In the genomic region with DNA sequence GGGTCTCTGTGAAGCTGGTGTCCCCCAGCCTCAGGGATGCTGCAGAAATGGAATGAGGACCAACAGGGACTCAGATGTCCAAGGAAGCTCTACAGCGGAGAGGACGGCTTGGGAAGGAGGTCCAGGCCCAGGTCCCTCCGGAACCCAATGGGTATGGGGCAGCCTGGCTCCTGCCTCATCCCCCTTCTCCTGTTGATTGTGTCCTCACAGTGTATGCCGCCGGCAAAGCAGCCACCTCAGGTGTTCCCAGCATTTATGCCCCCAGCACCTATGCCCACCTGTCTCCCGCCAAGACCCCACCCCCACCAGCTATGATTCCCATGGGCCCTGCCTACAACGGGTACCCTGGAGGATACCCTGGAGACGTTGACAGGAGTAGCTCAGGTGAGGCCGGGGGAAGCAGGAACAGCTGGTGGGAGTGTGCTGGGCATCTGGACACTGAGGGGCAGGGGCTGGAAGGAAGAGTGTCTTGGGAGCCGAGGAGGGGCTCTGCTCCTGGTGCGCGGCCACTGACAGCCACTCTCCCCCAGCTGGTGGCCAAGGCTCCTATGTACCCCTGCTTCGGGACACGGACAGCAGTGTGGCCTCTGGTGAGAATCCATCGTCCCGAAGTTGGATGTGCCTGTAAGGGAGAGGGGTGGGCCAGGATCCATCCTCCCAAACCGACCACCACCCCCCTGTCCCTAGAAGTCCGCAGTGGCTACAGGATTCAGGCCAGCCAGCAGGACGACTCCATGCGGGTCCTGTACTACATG, we compare ENCODE assay signal across 9 cellular contexts. TPM values are rescaled to one million over a fixed set of nuclear protein-coding genes. Genes with fewer than 3 reads are reported as not detected.
DNase-seq lines count a peak whose midpoint lies in the region; ATAC-seq, FAIRE-seq and TF ChIP-seq lines count a peak whose summit lies in the region.
"Had no signal": no experiment of that assay in that cellular context is flagged by ENCODE, and none has a peak within 500 bp of the region (broad histone marks: within the 10 kb centered on the region; RNA-seq: fewer than 3 reads in every experiment).

No MANE protein-coding gene starts in this region.

- H3K4me3 ChIP-seq in astrocyte (ENCODE audit: insufficient read depth, low read depth, low read length) (peak overlapping the region; percentile 95), HepG2 (replicated peaks in 1 of 3; ENCODE audit: insufficient read depth in 1 of 3, low read depth in 2 of 3, low read length in 3 of 3) (peak overlapping the region in 1 of 3 experiments; percentile 76; a peak in 3 of 6 replicates), tibial nerve (peak overlapping the region; percentile 73 to 97 (median 80))

- CTCF ChIA-PET in HepG2 (lab: Yijun Ruan, JAX; ENCODE audit: low intra/inter-chr PET ratio, low total read pairs) = no interaction called here

- H3K9me3 Mint-ChIP-seq in astrocyte (ENCODE audit: unreplicated experiment) = no peaks in the 10 kb centered on the region

- H3K36me3 ChIP-seq in astrocyte (ENCODE audit: insufficient read depth, low read length) (peaks cover 8% of the 10 kb centered on the region), HepG2 (replicated peaks in 1 of 2; ENCODE audit: control insufficient read depth in 1 of 2, insufficient read depth in 2 of 2, low read length in 2 of 2) (peaks cover 18 to 47% of the 10 kb centered on the region in 2 experiments), tibial nerve (peaks cover 0 to 15% (median 1%) of the 10 kb centered on the region in 3 donors)

- H3K9me3 ChIP-seq in astrocyte (ENCODE audit: insufficient read depth, low read depth, low read length) (no peaks in the 10 kb centered on the region), HepG2 (ENCODE audit: low read length) (no peaks in the 10 kb centered on the region), tibial nerve (no peaks in the 10 kb centered on the region)

- no peak overlapping the region for H3K27ac ChIP-seq in astrocyte (ENCODE audit: low read depth, low read length)
- no peak overlapping the region for H3K27ac ChIP-seq in HepG2 (ENCODE audit: extremely low read length, insufficient read depth, low read length)
- peak overlapping the region in 3 of 4 donors; percentile 95 to 99 (median 96) for H3K27ac ChIP-seq in tibial nerve

- H3K27me3 ChIP-seq in astrocyte (ENCODE audit: insufficient read depth, low read length) (no peaks in the 10 kb centered on the region), HepG2 (ENCODE audit: control insufficient read depth in 1 of 2, insufficient read depth in 2 of 2, low read length in 2 of 2) (no peaks in the 10 kb centered on the region), tibial nerve (no peaks in the 10 kb centered on the region)

- H4K20me1 ChIP-seq in astrocyte (ENCODE audit: insufficient read depth, low read length) = peaks cover 9% of the 10 kb centered on the region
- no peaks in the 10 kb centered on the region for H4K20me1 ChIP-seq in HepG2 (ENCODE audit: insufficient read depth, low read length)

- 96% methylated on average over 5 of the region's 20 CpGs for WGBS in HepG2 (ENCODE audit: low lambda C conversion rate)
- 72 to 81% methylated on average over 10 to 17 of the region's 20 CpGs for WGBS in tibial nerve, 2 donors

- peaks cover 5% of the 10 kb centered on the region for H3K4me1 ChIP-seq in astrocyte (ENCODE audit: insufficient read depth, low read length)
- H3K4me1 ChIP-seq in HepG2 (ENCODE audit: insufficient read depth, low read length) = peaks cover 20% of the 10 kb centered on the region
- H3K4me1 ChIP-seq in tibial nerve = peaks cover 0 to 62% (median 14%) of the 10 kb centered on the region in 4 donors

- TF ChIP-seq POLR2A in HepG2 (IDR thresholded peaks at IDR 0.05; ENCODE audit: insufficient read depth in 1 of 2, low read depth in 2 of 2, low read length in 2 of 2) = no peak; a peak in 1 of 4 replicates
- TF ChIP-seq POLR2A in tibial nerve (IDR thresholded peaks at IDR 0.05) = no peak

- TF ChIP-seq CTCF in astrocyte (IDR thresholded peaks at IDR 0.05; ENCODE audit: insufficient read depth, low read depth, low read length) (no peak), HepG2 (CRISPR knock-in tag; IDR thresholded peaks at IDR 0.05) (no peak), tibial nerve (IDR thresholded peaks at IDR 0.05) (no peak)

- ATAC-seq in HepG2 (peak; percentile 2; the same call in 1 of the 3 replicates), HG03108 (IDR thresholded peaks at IDR 0.05; ENCODE audit: unreplicated experiment) (no peak)

- no peaks in the 10 kb centered on the region for H3K27me3 Mint-ChIP-seq in astrocyte (ENCODE audit: low read depth, unreplicated experiment)

- no TSS peak for BruUV-seq in HepG2 (replicated peaks; lab: Mats Ljungman, UMichigan)

- no peak for FAIRE-seq in astrocyte (lab: Jason Lieb, UNC)
- no peak for FAIRE-seq in HepG2 (lab: Jason Lieb, UNC)

- intact Hi-C loops in HepG2 (cut with micrococcal nuclease; ENCODE audit: unreplicated experiment) = loop anchor here (5.0 kb wide), 1 partner anchor 191 kb away; no protein-coding TSS in a partner anchor

- TF ChIP-seq RAD21 in HepG2 (CRISPR knock-in tag; IDR thresholded peaks at IDR 0.05) = no peak

- H3K79me2 ChIP-seq in astrocyte (ENCODE audit: insufficient read depth, low read length) (peaks cover 28% of the 10 kb centered on the region), HepG2 (ENCODE audit: insufficient read depth, low read length) (peaks cover 18% of the 10 kb centered on the region)

- in situ Hi-C loops in HepG2 (cut with HindIII; ENCODE audit: extremely low pct_ligation_motif_present, low pct_unique_long_range_greater_than_20kb) = no loop called here

- H2AFZ ChIP-seq in astrocyte (ENCODE audit: low read depth, low read length) = no peak overlapping the region
- H2AFZ ChIP-seq in HepG2 (ENCODE audit: low read length) = no peak overlapping the region

- H3K36me3 Mint-ChIP-seq in astrocyte (ENCODE audit: low read depth, unreplicated experiment) = peaks cover 2% of the 10 kb centered on the region

- H3K27ac Mint-ChIP-seq in astrocyte (ENCODE audit: unreplicated experiment) = no peak overlapping the region

- H3K4me2 ChIP-seq in astrocyte (ENCODE audit: low read length) = peak overlapping the region; percentile 96
- peak overlapping the region; percentile 68 for H3K4me2 ChIP-seq in HepG2 (ENCODE audit: low read depth, low read length)

- POLR2A ChIA-PET in HepG2 (lab: Yijun Ruan, JAX) = interaction anchor here (0.8 to 3.2 kb wide), 4 partner anchors 8 to 86 kb away, joined by 3 to 19 read pairs (median 4); no protein-coding TSS in a partner anchor

- H3K9ac ChIP-seq in astrocyte (ENCODE audit: low read length) = peak overlapping the region; percentile 96
- peak overlapping the region; percentile 79; the same call in 1 of the 2 replicates for H3K9ac ChIP-seq in HepG2 (ENCODE audit: insufficient read depth, low read depth, low read length)

- H3K4me1 Mint-ChIP-seq in astrocyte (ENCODE audit: low read depth, unreplicated experiment) = peaks cover 5% of the 10 kb centered on the region

- TF ChIP-seq EP300 in HepG2 (IDR thresholded peaks at IDR 0.05; ENCODE audit: low read depth in 2 of 2, low read length in 2 of 2) = no peak
- no peak for TF ChIP-seq EP300 in HepG2 (CRISPR knock-in tag; IDR thresholded peaks at IDR 0.05; ENCODE audit: borderline replicate concordance)
- TF ChIP-seq EP300 in tibial nerve (IDR thresholded peaks at IDR 0.05) = no peak

- DNase-seq in activated CD4-positive, CD25-positive, alpha-beta regulatory T cell treated with anti-CD3 and anti-CD28 coated beads, Interleukin-2, amount 50 U/mL, for 72 hours = peak; percentile 30
- no peak for DNase-seq in activated CD4-positive, CD25-positive, alpha-beta regulatory T cell (lab: John Stamatoyannopoulos, UW)
- no peak for DNase-seq in astrocyte (ENCODE audit: low read depth)
- DNase-seq in HepG2 (ENCODE audit: low spot score) = no peak
- peak in 1 of 2 donors; percentile 13 for DNase-seq in tibial nerve (ENCODE audit: low spot score in 2 of 2)
- no peak for DNase-seq in AG08396 (ENCODE audit: low spot score)
- no peak for DNase-seq in stimulated activated naive CD4-positive, alpha-beta T cell treated with Interleukin-2 at 50 U/mL for 16 hours (lab: John Stamatoyannopoulos, UW)

- H3K4me3 Mint-ChIP-seq in astrocyte (ENCODE audit: unreplicated experiment) = peak overlapping the region; percentile 78

RNA-seq across cellular contexts. Expression of a gene that starts 2.4 kb away (rescaled TPM):
- total RNA-seq in astrocyte (68.9 and 70.0 TPM in 2 replicates), HepG2 (2016; rRNA removed; fragmentation: Illumina TruSeq; extraction: Trizol) (44.8 and 54.9 TPM in 2 replicates), tibial nerve (100 to 1,000 TPM in 3 of 4 donors, 10 to 100 TPM in 1; 98.5 to 172 (median 128) TPM)
- 85.6 and 90.7 TPM in 2 replicates for total RNA-seq in HepG2 (2016; cell fraction: cytosol; rRNA removed; fragmentation: Illumina TruSeq; extraction: Trizol; ENCODE audit: low read depth)
- 38.6 and 58.5 TPM in 2 replicates for total RNA-seq in HepG2 (2016; cell fraction: insoluble cytoplasmic fraction; rRNA removed; fragmentation: Illumina TruSeq; extraction: Trizol)
- total RNA-seq in HepG2 (2016; cell fraction: membrane; rRNA removed; fragmentation: Illumina TruSeq; extraction: Trizol) = 116 and 121 TPM in 2 replicates
- 31.0 and 31.5 TPM in 2 replicates for total RNA-seq in HepG2 (2016; cell fraction: nucleus; rRNA removed; fragmentation: Illumina TruSeq; extraction: Trizol)
- 94.9 and 106 TPM in 2 replicates for polyA plus RNA-seq in HepG2 (2011; rRNA removed)
- 72.5 and 101 TPM in 2 replicates for polyA plus RNA-seq in HepG2 (2011; cell fraction: cytosol; rRNA removed)
- polyA plus RNA-seq in HepG2 (2011; cell fraction: nucleus; rRNA removed) = 179 and 216 TPM in 2 replicates
- polyA plus RNA-seq in HepG2 (2012) = 59.3 and 80.8 TPM in 2 replicates
- polyA plus RNA-seq in HepG2 (2016; cell fraction: cytosol; fragmentation: Illumina TruSeq; extraction: Trizol; ENCODE audit: low read depth) = 180 and 204 TPM in 2 replicates
- polyA plus RNA-seq in HepG2 (2016; cell fraction: insoluble cytoplasmic fraction; fragmentation: Illumina TruSeq; extraction: Trizol; ENCODE audit: low read depth) = 76.3 and 81.0 TPM in 2 replicates
- polyA plus RNA-seq in HepG2 (2016; cell fraction: membrane; fragmentation: Illumina TruSeq; extraction: Trizol; ENCODE audit: low read depth) = 201 and 210 TPM in 2 replicates
- polyA plus RNA-seq in HepG2 (2016; cell fraction: nucleus; fragmentation: Illumina TruSeq; extraction: Trizol; ENCODE audit: insufficient read depth, low read depth) = 122 and 131 TPM in 2 replicates
- 64.5 and 74.9 TPM in 2 replicates for polyA minus RNA-seq in HepG2 (2011; rRNA and poly(A)+ RNA removed; ENCODE audit: low replicate concordance)
- 28.8 and 32.4 TPM in 2 replicates for polyA minus RNA-seq in HepG2 (2011; cell fraction: cytosol; rRNA and poly(A)+ RNA removed)
- polyA minus RNA-seq in HepG2 (2011; cell fraction: nucleus; rRNA and poly(A)+ RNA removed) = 29.3 and 33.5 TPM in 2 replicates

RNA-seq across cellular contexts. Expression of a gene that starts 16.0 kb away (rescaled TPM):
- total RNA-seq in astrocyte (0.36 and 0.38 TPM in 2 replicates), HepG2 (2016; rRNA removed; fragmentation: Illumina TruSeq; extraction: Trizol) (25.7 and 47.6 TPM in 2 replicates), tibial nerve (1 to 10 TPM in 1 of 4 donors, not detected in 3; 2.9 TPM)
- total RNA-seq in HepG2 (2016; cell fraction: cytosol; rRNA removed; fragmentation: Illumina TruSeq; extraction: Trizol; ENCODE audit: low read depth) = 25.4 and 32.6 TPM in 2 replicates
- total RNA-seq in HepG2 (2016; cell fraction: insoluble cytoplasmic fraction; rRNA removed; fragmentation: Illumina TruSeq; extraction: Trizol) = 29.6 and 46.4 TPM in 2 replicates
- total RNA-seq in HepG2 (2016; cell fraction: membrane; rRNA removed; fragmentation: Illumina TruSeq; extraction: Trizol) = 20.2 and 24.3 TPM in 2 replicates
- 34.1 and 40.9 TPM in 2 replicates for total RNA-seq in HepG2 (2016; cell fraction: nucleus; rRNA removed; fragmentation: Illumina TruSeq; extraction: Trizol)
- 36.1 and 73.0 TPM in 2 replicates for polyA plus RNA-seq in HepG2 (2011; rRNA removed)
- polyA plus RNA-seq in HepG2 (2011; cell fraction: cytosol; rRNA removed) = 15.0 and 69.5 TPM in 2 replicates
- polyA plus RNA-seq in HepG2 (2011; cell fraction: nucleus; rRNA removed) = 13.2 and 42.5 TPM in 2 replicates
- polyA plus RNA-seq in HepG2 (2012) = 6.0 and 30.6 TPM in 2 replicates
- polyA plus RNA-seq in HepG2 (2016; cell fraction: cytosol; fragmentation: Illumina TruSeq; extraction: Trizol; ENCODE audit: low read depth) = 29.7 and 32.2 TPM in 2 replicates
- polyA plus RNA-seq in HepG2 (2016; cell fraction: insoluble cytoplasmic fraction; fragmentation: Illumina TruSeq; extraction: Trizol; ENCODE audit: low read depth) = 44.0 and 52.6 TPM in 2 replicates
- polyA plus RNA-seq in HepG2 (2016; cell fraction: membrane; fragmentation: Illumina TruSeq; extraction: Trizol; ENCODE audit: low read depth) = 28.8 and 30.2 TPM in 2 replicates
- polyA plus RNA-seq in HepG2 (2016; cell fraction: nucleus; fragmentation: Illumina TruSeq; extraction: Trizol; ENCODE audit: insufficient read depth, low read depth) = 111 and 114 TPM in 2 replicates
- 150 TPM in 1 of 2 replicates, not detected in the other for polyA minus RNA-seq in HepG2 (2011; rRNA and poly(A)+ RNA removed; ENCODE audit: low replicate concordance)
- 10.9 and 30.2 TPM in 2 replicates for polyA minus RNA-seq in HepG2 (2011; cell fraction: cytosol; rRNA and poly(A)+ RNA removed)
- 9.2 and 18.0 TPM in 2 replicates for polyA minus RNA-seq in HepG2 (2011; cell fraction: nucleus; rRNA and poly(A)+ RNA removed)

RNA-seq across cellular contexts. Expression of a gene that starts 17.5 kb away (rescaled TPM):
- total RNA-seq in astrocyte (8.4 and 18.1 TPM in 2 replicates), HepG2 (2016; rRNA removed; fragmentation: Illumina TruSeq; extraction: Trizol) (14.2 and 29.2 TPM in 2 replicates), tibial nerve (10 to 100 TPM in 2 of 4 donors, 1 to 10 TPM in 2; 3.1 to 34.9 (median 19.1) TPM)
- total RNA-seq in HepG2 (2016; cell fraction: cytosol; rRNA removed; fragmentation: Illumina TruSeq; extraction: Trizol; ENCODE audit: low read depth) = 8.7 and 9.3 TPM in 2 replicates
- total RNA-seq in HepG2 (2016; cell fraction: insoluble cytoplasmic fraction; rRNA removed; fragmentation: Illumina TruSeq; extraction: Trizol) = 15.3 and 31.4 TPM in 2 replicates
- total RNA-seq in HepG2 (2016; cell fraction: membrane; rRNA removed; fragmentation: Illumina TruSeq; extraction: Trizol) = 15.2 and 21.9 TPM in 2 replicates
- 43.9 and 48.2 TPM in 2 replicates for total RNA-seq in HepG2 (2016; cell fraction: nucleus; rRNA removed; fragmentation: Illumina TruSeq; extraction: Trizol)
- polyA plus RNA-seq in HepG2 (2011; rRNA removed) = 79.2 and 111 TPM in 2 replicates
- 44.4 and 71.0 TPM in 2 replicates for polyA plus RNA-seq in HepG2 (2011; cell fraction: cytosol; rRNA removed)
- 93.8 and 94.9 TPM in 2 replicates for polyA plus RNA-seq in HepG2 (2011; cell fraction: nucleus; rRNA removed)
- polyA plus RNA-seq in HepG2 (2012) = 67.7 and 97.6 TPM in 2 replicates
- 15.7 and 17.3 TPM in 2 replicates for polyA plus RNA-seq in HepG2 (2016; cell fraction: cytosol; fragmentation: Illumina TruSeq; extraction: Trizol; ENCODE audit: low read depth)
- polyA plus RNA-seq in HepG2 (2016; cell fraction: insoluble cytoplasmic fraction; fragmentation: Illumina TruSeq; extraction: Trizol; ENCODE audit: low read depth) = 25.8 and 27.8 TPM in 2 replicates
- 21.9 and 23.9 TPM in 2 replicates for polyA plus RNA-seq in HepG2 (2016; cell fraction: membrane; fragmentation: Illumina TruSeq; extraction: Trizol; ENCODE audit: low read depth)
- polyA plus RNA-seq in HepG2 (2016; cell fraction: nucleus; fragmentation: Illumina TruSeq; extraction: Trizol; ENCODE audit: insufficient read depth, low read depth) = 110 and 128 TPM in 2 replicates
- 87.8 and 296 TPM in 2 replicates for polyA minus RNA-seq in HepG2 (2011; rRNA and poly(A)+ RNA removed; ENCODE audit: low replicate concordance)
- polyA minus RNA-seq in HepG2 (2011; cell fraction: cytosol; rRNA and poly(A)+ RNA removed) = 103 and 111 TPM in 2 replicates
- polyA minus RNA-seq in HepG2 (2011; cell fraction: nucleus; rRNA and poly(A)+ RNA removed) = 64.0 and 64.9 TPM in 2 replicates

RNA-seq across cellular contexts. Expression of a gene that starts 25.6 kb away (rescaled TPM):
- total RNA-seq in astrocyte (not detected in 2 replicates), HepG2 (2016; rRNA removed; fragmentation: Illumina TruSeq; extraction: Trizol) (0.80 and 1.3 TPM in 2 replicates), tibial nerve (10 to 100 TPM; 31.8 to 49.6 (median 38.4) TPM)
- total RNA-seq in HepG2 (2016; cell fraction: cytosol; rRNA removed; fragmentation: Illumina TruSeq; extraction: Trizol; ENCODE audit: low read depth) = 0.26 and 0.71 TPM in 2 replicates
- 0.56 and 0.87 TPM in 2 replicates for total RNA-seq in HepG2 (2016; cell fraction: insoluble cytoplasmic fraction; rRNA removed; fragmentation: Illumina TruSeq; extraction: Trizol)
- 0.59 and 1.5 TPM in 2 replicates for total RNA-seq in HepG2 (2016; cell fraction: membrane; rRNA removed; fragmentation: Illumina TruSeq; extraction: Trizol)
- total RNA-seq in HepG2 (2016; cell fraction: nucleus; rRNA removed; fragmentation: Illumina TruSeq; extraction: Trizol) = 1.6 and 2.6 TPM in 2 replicates
- 0.17 and 0.20 TPM in 2 replicates for polyA plus RNA-seq in HepG2 (2011; rRNA removed)
- 0.13 and 0.27 TPM in 2 replicates for polyA plus RNA-seq in HepG2 (2011; cell fraction: cytosol; rRNA removed)
- 0.40 and 0.93 TPM in 2 replicates for polyA plus RNA-seq in HepG2 (2011; cell fraction: nucleus; rRNA removed)
- not detected in 2 replicates for polyA plus RNA-seq in HepG2 (2012)
- 0.70 TPM in 2 replicates for polyA plus RNA-seq in HepG2 (2016; cell fraction: cytosol; fragmentation: Illumina TruSeq; extraction: Trizol; ENCODE audit: low read depth)
- 0.38 and 1.3 TPM in 2 replicates for polyA plus RNA-seq in HepG2 (2016; cell fraction: insoluble cytoplasmic fraction; fragmentation: Illumina TruSeq; extraction: Trizol; ENCODE audit: low read depth)
- polyA plus RNA-seq in HepG2 (2016; cell fraction: membrane; fragmentation: Illumina TruSeq; extraction: Trizol; ENCODE audit: low read depth) = 0.24 and 0.97 TPM in 2 replicates
- polyA plus RNA-seq in HepG2 (2016; cell fraction: nucleus; fragmentation: Illumina TruSeq; extraction: Trizol; ENCODE audit: insufficient read depth, low read depth) = 0.82 and 1.5 TPM in 2 replicates
- polyA minus RNA-seq in HepG2 (2011; rRNA and poly(A)+ RNA removed; ENCODE audit: low replicate concordance) = not detected in 2 replicates
- not detected in 2 replicates for polyA minus RNA-seq in HepG2 (2011; cell fraction: cytosol; rRNA and poly(A)+ RNA removed)
- 0.64 and 0.75 TPM in 2 replicates for polyA minus RNA-seq in HepG2 (2011; cell fraction: nucleus; rRNA and poly(A)+ RNA removed)
- total RNA-seq: dermis microvascular lymphatic vessel endothelial cell had no signal

RNA-seq across cellular contexts. Expression of a gene that starts 37.8 kb away (rescaled TPM):
- not detected in 2 replicates for total RNA-seq in astrocyte
- total RNA-seq in HepG2 (2016; rRNA removed; fragmentation: Illumina TruSeq; extraction: Trizol) = not detected in 2 replicates
- not detected in 2 replicates for total RNA-seq in HepG2 (2016; cell fraction: cytosol; rRNA removed; fragmentation: Illumina TruSeq; extraction: Trizol; ENCODE audit: low read depth)
- total RNA-seq in HepG2 (2016; cell fraction: insoluble cytoplasmic fraction; rRNA removed; fragmentation: Illumina TruSeq; extraction: Trizol) = not detected in 2 replicates
- not detected in 2 replicates for total RNA-seq in HepG2 (2016; cell fraction: membrane; rRNA removed; fragmentation: Illumina TruSeq; extraction: Trizol)
- total RNA-seq in HepG2 (2016; cell fraction: nucleus; rRNA removed; fragmentation: Illumina TruSeq; extraction: Trizol) = not detected in 2 replicates
- polyA plus RNA-seq in HepG2 (2011; rRNA removed) = not detected in 2 replicates
- polyA plus RNA-seq in HepG2 (2011; cell fraction: cytosol; rRNA removed) = not detected in 2 replicates
- polyA plus RNA-seq in HepG2 (2011; cell fraction: nucleus; rRNA removed) = not detected in 2 replicates
- not detected in 2 replicates for polyA plus RNA-seq in HepG2 (2012)
- polyA plus RNA-seq in HepG2 (2016; cell fraction: cytosol; fragmentation: Illumina TruSeq; extraction: Trizol; ENCODE audit: low read depth) = not detected in 2 replicates
- polyA plus RNA-seq in HepG2 (2016; cell fraction: insoluble cytoplasmic fraction; fragmentation: Illumina TruSeq; extraction: Trizol; ENCODE audit: low read depth) = not detected in 2 replicates
- not detected in 2 replicates for polyA plus RNA-seq in HepG2 (2016; cell fraction: membrane; fragmentation: Illumina TruSeq; extraction: Trizol; ENCODE audit: low read depth)
- polyA plus RNA-seq in HepG2 (2016; cell fraction: nucleus; fragmentation: Illumina TruSeq; extraction: Trizol; ENCODE audit: insufficient read depth, low read depth) = not detected in 2 replicates
- polyA minus RNA-seq in HepG2 (2011; rRNA and poly(A)+ RNA removed; ENCODE audit: low replicate concordance) = not detected in 2 replicates
- not detected in 2 replicates for polyA minus RNA-seq in HepG2 (2011; cell fraction: cytosol; rRNA and poly(A)+ RNA removed)
- polyA minus RNA-seq in HepG2 (2011; cell fraction: nucleus; rRNA and poly(A)+ RNA removed) = not detected in 2 replicates
- not detected for total RNA-seq in tibial nerve
- total RNA-seq: dermis microvascular lymphatic vessel endothelial cell had no signal

Comparison
In these comparisons a context has a peak if more than half of its experiments do, and no peak if none do; other contexts are left out.
1. H3K27ac ChIP-seq: peak in tibial nerve (3 of 4); none in astrocyte (single experiment) and HepG2 (single experiment).
2. RNA of a gene that starts 16.0 kb away (total RNA-seq): 20.2 to 47.6 TPM in HepG2; 2.9 TPM in tibial nerve and 0.36 to 0.38 TPM in astrocyte; every median in the first group is over 4 times any median in the second.